In the genomic region with DNA sequence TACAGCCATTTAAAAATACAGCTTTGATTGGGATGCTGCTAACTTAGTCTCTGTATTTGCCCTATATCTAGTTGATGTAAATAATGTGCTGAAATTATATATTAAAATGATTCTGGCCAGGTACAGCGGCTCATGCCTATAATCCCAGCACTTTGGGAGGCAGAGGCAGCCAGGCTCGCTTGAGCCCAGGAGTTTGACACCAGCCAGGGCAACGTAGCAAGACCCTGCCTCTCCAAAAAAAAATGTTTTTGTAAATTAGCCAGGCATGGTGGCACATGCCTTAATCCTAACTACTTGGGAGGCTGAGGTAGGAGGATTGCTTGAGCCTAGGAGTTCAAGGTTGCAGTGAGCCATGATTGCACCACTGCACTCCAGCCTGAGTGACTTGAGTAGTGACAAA, we compare ENCODE assay signal across 28 cellular contexts.
"Had no signal": no experiment of that assay in that cellular context is flagged by ENCODE, and none has a peak within 500 bp of the region (broad histone marks: within the 10 kb centered on the region; RNA-seq: fewer than 3 reads in every experiment).

No MANE protein-coding gene starts in this region.

- H3K4me3 Mint-ChIP-seq: activated CD4-positive, alpha-beta memory T cell treated with anti-CD3 and anti-CD28 coated beads, Interleukin-2, amount 10 ng/mL, durations not matched to agents 7 days and 5 days; activated CD4-positive, alpha-beta T cell treated with anti-CD3 and anti-CD28 coated beads, Interleukin-2, amount 10 ng/mL, durations not matched to agents 7 days and 5 days; activated naive CD8-positive, alpha-beta T cell; activated T-cell treated with anti-CD3 and anti-CD28 coated beads, Interleukin-2, amount 50 U/mL, for 4 hours; activated T-helper 17 cell treated with anti-CD3 and anti-CD28 coated beads, Interleukin-2, amount 50 U/mL, for 72 hours; effector memory CD8-positive, alpha-beta T cell; T-helper 17 cell; T-helper 2 cell treated with Interferon-gamma antibody and Interleukin-4, amounts not matched to agents 5 μg/mL and 100 μg/mL, for 36 hours had no signal

- H3K27me3 ChIP-seq: esophagus squamous epithelium, gastroesophageal sphincter had no signal

- H3K27ac Mint-ChIP-seq: activated CD4-positive, alpha-beta memory T cell treated with anti-CD3 and anti-CD28 coated beads, Interleukin-2, amount 10 ng/mL, durations not matched to agents 7 days and 5 days; activated CD4-positive, alpha-beta T cell treated with anti-CD3 and anti-CD28 coated beads, Interleukin-2, amount 10 ng/mL, durations not matched to agents 7 days and 5 days; activated naive CD8-positive, alpha-beta T cell; activated T-helper 17 cell treated with anti-CD3 and anti-CD28 coated beads, Interleukin-2, amount 50 U/mL, for 72 hours; effector memory CD8-positive, alpha-beta T cell; T-helper 17 cell; T-helper 2 cell treated with Interferon-gamma antibody and Interleukin-4, amounts not matched to agents 5 μg/mL and 100 μg/mL, for 36 hours had no signal

- H3K4me1 Mint-ChIP-seq: T-helper 17 cell had no signal

- H3K9me3 ChIP-seq: body of pancreas, esophagus squamous epithelium, gastroesophageal sphincter had no signal

- DNase-seq: activated CD4-positive, alpha-beta memory T cell treated with anti-CD3 and anti-CD28 coated beads, Interleukin-2, amount 10 ng/mL, durations not matched to agents 7 days and 5 days; activated CD4-positive, alpha-beta T cell treated with anti-CD3 and anti-CD28 coated beads for 1 hour; activated CD4-positive, alpha-beta T cell treated with anti-CD3 and anti-CD28 coated beads for 4 hours; activated CD4-positive, alpha-beta T cell treated with anti-CD3 and anti-CD28 coated beads, Interleukin-2, amount 10 ng/mL, durations not matched to agents 7 days and 5 days; activated CD4-positive, alpha-beta T cell treated with anti-CD3 and anti-CD28 coated beads, Interleukin-2, amount 50 U/mL, for 4 hours; activated effector memory CD4-positive, alpha-beta T cell treated with Interleukin-2 at 50 U/mL for 16 hours; activated gamma-delta T cell treated with Interleukin-2 at 50 U/mL for 16 hours; activated naive CD4-positive, alpha-beta T cell treated with anti-CD3 and anti-CD28 coated beads, Interleukin-2, amount 50 U/mL, for 16 hours; activated naive CD4-positive, alpha-beta T cell treated with Interleukin-2 at 50 U/mL for 16 hours; activated T-cell treated with anti-CD3 and anti-CD28 coated beads, Interleukin-2, amount 50 U/mL, for 4 hours; amniotic stem cell; anterior cingulate cortex; body of pancreas; caudate nucleus; cortex of kidney; effector CD4-positive, alpha-beta T cell; effector memory CD8-positive, alpha-beta T cell; esophagus squamous epithelium; foreskin melanocyte; T-helper 1 cell; T-helper 17 cell; T1000 had no signal

- H3K36me3 ChIP-seq: esophagus squamous epithelium, gastroesophageal sphincter had no signal

- H3K4me3 ChIP-seq: body of pancreas, esophagus squamous epithelium, gastroesophageal sphincter had no signal

- H3K27ac ChIP-seq: body of pancreas, epithelial cell of prostate, esophagus squamous epithelium had no signal

- H3K36me3 Mint-ChIP-seq: activated naive CD8-positive, alpha-beta T cell had no signal

- H3K9me3 Mint-ChIP-seq: activated T-cell treated with anti-CD3 and anti-CD28 coated beads, Interleukin-2, amount 50 U/mL, for 4 hours; effector memory CD8-positive, alpha-beta T cell had no signal

- ATAC-seq: activated T-cell treated with anti-CD3 and anti-CD28 coated beads, Interleukin-2, amount 50 U/mL, for 4 hours; activated T-helper 17 cell treated with anti-CD3 and anti-CD28 coated beads, Interleukin-2, amount 50 U/mL, for 72 hours; body of pancreas; effector memory CD8-positive, alpha-beta T cell; gastroesophageal sphincter; T-helper 17 cell had no signal

- FAIRE-seq: colon had no signal

- H3K4me1 ChIP-seq: body of pancreas had no signal
